In genomic region chr2:23745726-23746105, GRCh38 we compare ENCODE assay signal across 11 cellular contexts.
DNase-seq lines count a peak whose midpoint lies in the region; ATAC-seq and TF ChIP-seq lines count a peak whose summit lies in the region.
"Had no signal": no experiment of that assay in that cellular context is flagged by ENCODE, and none has a peak within 500 bp of the region (broad histone marks: within the 10 kb centered on the region; RNA-seq: fewer than 3 reads in every experiment).

No MANE protein-coding gene starts in this region.

- no peaks in the 10 kb centered on the region for H3K27me3 ChIP-seq in tibial nerve

- no peak for ATAC-seq in GM21528 (IDR thresholded peaks at IDR 0.05; ENCODE audit: low FRiP score, unreplicated experiment)
- ATAC-seq: naive thymus-derived CD8-positive, alpha-beta T cell had no signal

- DNase-seq in DMS53 (lab: John Stamatoyannopoulos, UW), result peak; percentile 9
- no peak for DNase-seq in DMS53 treated with DMSO at 0.1 percent for 48 hours (lab: John Stamatoyannopoulos, UW; ENCODE audit: unreplicated experiment)
- peak; percentile 36 to 77 for DNase-seq in NCI-H446 (lab: John Stamatoyannopoulos, UW)
- peak; percentile 72 for DNase-seq in fibroblast of the conjunctiva (ENCODE audit: low read depth)
- DNase-seq in tibial nerve (ENCODE audit: low spot score in 2 of 2), result peak; percentile 35 to 77
- DNase-seq in ACHN, result no peak
- no peak for DNase-seq in hypothalamus (lab: John Stamatoyannopoulos, UW)
- DNase-seq: activated naive CD8-positive, alpha-beta T cell treated with anti-CD3 and anti-CD28 coated beads, Interleukin-2, amount 10 ng/mL, durations not matched to agents 7 days and 5 days; H9; naive thymus-derived CD8-positive, alpha-beta T cell had no signal

- TF ChIP-seq POLR2A in tibial nerve (IDR thresholded peaks at IDR 0.05), result no peak

- H3K27ac ChIP-seq in tibial nerve, result peak overlapping the region in 1 of 4 donors; percentile 64

- no peak overlapping the region for H3K4me3 ChIP-seq in tibial nerve

- H3K9me3 ChIP-seq in tibial nerve, result no peaks in the 10 kb centered on the region

- H3K4me1 ChIP-seq in tibial nerve, result peaks cover 0 to 15% (median 3%) of the 10 kb centered on the region in 4 donors

- peak; percentile 44 to 96 for TF ChIP-seq EP300 in tibial nerve (IDR thresholded peaks at IDR 0.05)

- peaks cover 0 to 12% (median 0%) of the 10 kb centered on the region in 3 donors for H3K36me3 ChIP-seq in tibial nerve

- no peak for TF ChIP-seq CTCF in tibial nerve (IDR thresholded peaks at IDR 0.05)

- in situ Hi-C loops in ACHN (cut with HindIII; ENCODE audit: low pct_ligation_motif_present, low pct_unique_long_range_greater_than_20kb, low sequenced_read_pairs), result no loop called here

Comparison
In these comparisons a context has a peak if more than half of its experiments do, and no peak if none do; other contexts are left out.
1. DNase-seq: peak in DMS53 (single experiment), NCI-H446 (2 of 2), fibroblast of the conjunctiva (single experiment) and tibial nerve (2 of 2); none in DMS53 treated with DMSO at 0.1 percent for 48 hours (single experiment), ACHN (single experiment) and hypothalamus (0 of 51).